In genomic region chr1:224340711-224341384, GRCh38 we compare ENCODE assay signal across 9 cellular contexts. TPM values are rescaled to one million over a fixed set of nuclear protein-coding genes. Genes with fewer than 3 reads are reported as not detected.
DNase-seq lines count a peak whose midpoint lies in the region; ATAC-seq and TF ChIP-seq lines count a peak whose summit lies in the region.
"Had no signal": no experiment of that assay in that cellular context is flagged by ENCODE, and none has a peak within 500 bp of the region (broad histone marks: within the 10 kb centered on the region; RNA-seq: fewer than 3 reads in every experiment).

No MANE protein-coding gene starts in this region.

- H3K27me3 ChIP-seq in DOHH2 (ENCODE audit: control insufficient read depth, low read length) = peaks cover 11% of the 10 kb centered on the region
- no peaks in the 10 kb centered on the region for H3K27me3 ChIP-seq in mononuclear cell (ENCODE audit: insufficient read depth, low read length)
- H3K27me3 ChIP-seq in transverse colon = peaks cover 4% of the 10 kb centered on the region

- no peaks in the 10 kb centered on the region for H3F3A ChIP-seq in DOHH2 (ENCODE audit: control insufficient read depth, insufficient read depth)

- H3K27me3 Mint-ChIP-seq in HFFc6 (ENCODE audit: insufficient read depth) = peaks cover 12% of the 10 kb centered on the region
- no peaks in the 10 kb centered on the region for H3K27me3 Mint-ChIP-seq in T-helper 2 cell treated with Interferon-gamma antibody and Interleukin-4, amounts not matched to agents 5 μg/mL and 100 μg/mL, for 36 hours (ENCODE audit: low read depth)

- intact Hi-C loops in transverse colon (cut with DNase I; ENCODE audit: low total_unique reads) = no loop called here

- no peaks in the 10 kb centered on the region for H3K9me2 ChIP-seq in DOHH2 (replicated peaks; ENCODE audit: control insufficient read depth, low read length)

- H3K27ac ChIP-seq in DOHH2 (ENCODE audit: low read depth, low read length) (no peak overlapping the region), transverse colon (peak overlapping the region in 2 of 4 donors; percentile 7 to 36)
- H3K27ac ChIP-seq: KMS-11 had no signal

- H3K9me3 ChIP-seq in DOHH2 (ENCODE audit: control insufficient read depth, insufficient read depth, low read length) (peaks cover 21% of the 10 kb centered on the region; the same call in 1 of the 2 replicates), mononuclear cell (ENCODE audit: low read depth, low read length) (peaks cover 8% of the 10 kb centered on the region), transverse colon (peaks cover 19 to 21% of the 10 kb centered on the region in 2 donors)

- H3K4me3 ChIP-seq in DOHH2 (ENCODE audit: low read length) (peak overlapping the region; percentile 68), mononuclear cell (ENCODE audit: low read length) (peak overlapping the region; percentile 38), transverse colon (peak overlapping the region; percentile 19 to 54 (median 44))

- TF ChIP-seq CTCF in DOHH2 (IDR thresholded peaks at IDR 0.05; ENCODE audit: low read depth, low read length, poor library complexity, severe bottlenecking) = no peak
- no peak for TF ChIP-seq CTCF in HFFc6 (IDR thresholded peaks at IDR 0.05)
- no peak for TF ChIP-seq CTCF in transverse colon (IDR thresholded peaks at IDR 0.05)

- no peak for TF ChIP-seq POLR2A in transverse colon (IDR thresholded peaks at IDR 0.05)

- H3K27ac Mint-ChIP-seq in HFFc6 = no peak overlapping the region
- H3K27ac Mint-ChIP-seq in T-helper 2 cell treated with Interferon-gamma antibody and Interleukin-4, amounts not matched to agents 5 μg/mL and 100 μg/mL, for 36 hours = no peak overlapping the region

- no peak for TF ChIP-seq EP300 in transverse colon (IDR thresholded peaks at IDR 0.05; ENCODE audit: low read depth)

- H3K4me3 Mint-ChIP-seq in HFFc6 = peak overlapping the region; percentile 80
- peak overlapping the region; percentile 72 for H3K4me3 Mint-ChIP-seq in T-helper 2 cell treated with Interferon-gamma antibody and Interleukin-4, amounts not matched to agents 5 μg/mL and 100 μg/mL, for 36 hours

- no peaks in the 10 kb centered on the region for H3K4me1 ChIP-seq in DOHH2 (ENCODE audit: control insufficient read depth, low read length)
- H3K4me1 ChIP-seq in mononuclear cell (ENCODE audit: insufficient read depth, low read length) = peaks cover 7% of the 10 kb centered on the region
- peaks cover 0 to 6% (median 3%) of the 10 kb centered on the region in 4 donors for H3K4me1 ChIP-seq in transverse colon

- H3K36me3 Mint-ChIP-seq in HFFc6 (ENCODE audit: low read depth) = peaks cover 13% of the 10 kb centered on the region
- peaks cover 14% of the 10 kb centered on the region for H3K36me3 Mint-ChIP-seq in T-helper 2 cell treated with Interferon-gamma antibody and Interleukin-4, amounts not matched to agents 5 μg/mL and 100 μg/mL, for 36 hours (ENCODE audit: low read depth)

- peaks cover 39% of the 10 kb centered on the region for H3K9me3 Mint-ChIP-seq in HFFc6
- peaks cover 30% of the 10 kb centered on the region for H3K9me3 Mint-ChIP-seq in T-helper 2 cell treated with Interferon-gamma antibody and Interleukin-4, amounts not matched to agents 5 μg/mL and 100 μg/mL, for 36 hours

- peak overlapping the region; percentile 68 for H3K4me2 ChIP-seq in DOHH2 (ENCODE audit: low read length)
- H3K4me2 ChIP-seq: KMS-11 had no signal

- ATAC-seq in GM21360 (IDR thresholded peaks at IDR 0.05; ENCODE audit: unreplicated experiment) = no peak

- H3K79me2 ChIP-seq in DOHH2 (ENCODE audit: control insufficient read depth, low read length) = no peaks in the 10 kb centered on the region

- H3K36me3 ChIP-seq in DOHH2 (ENCODE audit: control insufficient read depth, low read length) = no peaks in the 10 kb centered on the region
- H3K36me3 ChIP-seq in transverse colon = no peaks in the 10 kb centered on the region

- H4K20me1 ChIP-seq in DOHH2 (ENCODE audit: control insufficient read depth, insufficient read depth, low read depth, low read length) = no peaks in the 10 kb centered on the region

- WGBS in transverse colon (ENCODE audit: low coverage in 1 of 2), 2 donors = 10 to 36% methylated on average over 6 to 31 of the region's 31 CpGs

- H3K4me1 Mint-ChIP-seq in HFFc6 (ENCODE audit: low read depth) = peaks cover 5% of the 10 kb centered on the region; the same call in 1 of the 2 replicates
- peaks cover 5% of the 10 kb centered on the region for H3K4me1 Mint-ChIP-seq in T-helper 2 cell treated with Interferon-gamma antibody and Interleukin-4, amounts not matched to agents 5 μg/mL and 100 μg/mL, for 36 hours (ENCODE audit: low read depth)

- in situ Hi-C loops in transverse colon (cut with MboI; ENCODE audit: low pct_ligation_motif_present in 1 of 4, low pct_unique_long_range_greater_than_20kb in 1 of 4, low sequenced_read_pairs in 3 of 4) = loop anchor here in 1 of 4 donors (25.0 kb wide), 1 partner anchor 529 kb away; no protein-coding TSS in a partner anchor

- no peak for DNase-seq in HFFc6
- DNase-seq in T-helper 2 cell treated with Interferon-gamma antibody and Interleukin-4, amounts not matched to agents 5 μg/mL and 100 μg/mL, for 36 hours (ENCODE audit: low spot score) = no peak
- peak; percentile 36 for DNase-seq in dermis blood vessel endothelial cell
- DNase-seq in transverse colon = peak; percentile 36
- DNase-seq in dedifferentiated amniotic fluid mesenchymal stem cell (ENCODE audit: extremely low spot score) = no peak

RNA-seq across cellular contexts. Expression of gene NVL, which starts 10.9 kb away (rescaled TPM):
- 10 to 100 TPM; 21.4 to 24.4 (median 23.0) TPM for total RNA-seq in HFFc6 (2021; fragmentation: NEBNext Ultra II Directional; extraction: Animal tissue kit (Norgen Biotek cat#: 25700))
- total RNA-seq in dermis blood vessel endothelial cell (31.0 and 38.2 TPM in 2 replicates), mononuclear cell (20.0 TPM), transverse colon (10 to 100 TPM; 35.9 to 52.3 (median 40.5) TPM)

RNA-seq across cellular contexts. Expression of gene CNIH4, which starts 15.8 kb away (rescaled TPM):
- total RNA-seq in HFFc6 (2021; fragmentation: NEBNext Ultra II Directional; extraction: Animal tissue kit (Norgen Biotek cat#: 25700)) = 10 to 100 TPM; 46.7 to 53.7 (median 51.6) TPM
- total RNA-seq in dermis blood vessel endothelial cell = 80.3 and 82.5 TPM in 2 replicates
- total RNA-seq in mononuclear cell = 39.6 TPM
- total RNA-seq in transverse colon = 10 to 100 TPM; 33.0 to 48.7 (median 42.0) TPM

Comparison
In these comparisons a context has a peak if more than half of its experiments do, and no peak if none do; other contexts are left out.
1. DNase-seq: peak in dermis blood vessel endothelial cell (single experiment) and transverse colon (single experiment); none in HFFc6 (single experiment), T-helper 2 cell treated with Interferon-gamma antibody and Interleukin-4, amounts not matched to agents 5 μg/mL and 100 μg/mL, for 36 hours (single experiment) and dedifferentiated amniotic fluid mesenchymal stem cell (single experiment).
2. Peak in every context shown above with its lines, with median percentiles within 50 percentile points of each other: H3K4me3 ChIP-seq.